19 cellular contexts compared by ENCODE assay signal in the genomic region with DNA sequence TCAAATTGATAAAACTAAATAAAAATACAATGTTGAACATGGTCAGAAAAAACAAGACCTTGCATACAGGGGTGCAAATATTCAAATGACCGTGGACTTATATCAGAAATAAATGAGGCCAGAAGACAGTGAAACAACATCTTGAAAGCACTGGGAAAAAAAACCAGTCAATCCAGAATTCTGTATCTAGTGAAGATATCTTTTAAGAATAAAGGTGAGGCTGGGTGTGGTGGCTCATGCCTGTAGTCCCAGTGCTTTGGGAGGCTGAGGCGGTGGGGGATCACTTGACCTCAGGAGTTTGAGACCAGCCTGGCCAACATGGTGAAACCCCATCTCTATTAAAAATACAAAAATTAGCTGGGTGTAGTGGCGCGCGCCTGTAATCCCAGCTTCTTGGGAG.
"Had no signal": no experiment of that assay in that cellular context is flagged by ENCODE, and none has a peak within 500 bp of the region (broad histone marks: within the 10 kb centered on the region; RNA-seq: fewer than 3 reads in every experiment).

No MANE protein-coding gene starts in this region.

- H3K27ac ChIP-seq: epithelial cell of prostate, gastrocnemius medialis, left lung, ovary, spleen, thoracic aorta, tibial nerve had no signal

- H3K9me3 ChIP-seq: gastrocnemius medialis, ovary, thoracic aorta had no signal

- DNase-seq: cortex of kidney; foreskin fibroblast; gastrocnemius medialis; kidney; left lung; mesenchymal stem cell; naive thymus-derived CD8-positive, alpha-beta T cell; occipital lobe; ovary; spleen; stimulated activated CD4-positive, alpha-beta T cell treated with anti-CD3 and anti-CD28 coated beads, Interleukin-4, amount 100 ng/mL, for 4 hours; stimulated activated naive CD8-positive, alpha-beta T cell treated with anti-CD3 and anti-CD28 coated beads, Interleukin-15, Interleukin-2, amounts not matched to agents 100 U/mL and 50 U/mL, for 24 hours; substantia nigra had no signal

- H3K27me3 ChIP-seq: gastrocnemius medialis, left lung, ovary, tibial nerve had no signal

- H3K36me3 ChIP-seq: gastrocnemius medialis, left lung, ovary, spleen, thoracic aorta, tibial nerve had no signal

- H3K4me1 ChIP-seq: left lung, spleen, tibial nerve had no signal

- H3K4me3 ChIP-seq: gastrocnemius medialis, left lung, ovary, spleen, thoracic aorta, tibial nerve had no signal

- ATAC-seq: esophagus mucosa; left lung; naive thymus-derived CD8-positive, alpha-beta T cell; sciatic nerve; stimulated activated memory B cell treated with anti-CD40 and anti-IgM and Interleukin-4, amounts not matched to agents 10 μg/mL and 1 μg/mL and 100 μg/mL, for 72 hours; stimulated activated naive CD8-positive, alpha-beta T cell treated with anti-CD3 and anti-CD28 coated beads, Interleukin-15, Interleukin-2, amounts not matched to agents 100 U/mL and 50 U/mL, for 24 hours had no signal
